17 cellular contexts compared by ENCODE assay signal in the genomic region with DNA sequence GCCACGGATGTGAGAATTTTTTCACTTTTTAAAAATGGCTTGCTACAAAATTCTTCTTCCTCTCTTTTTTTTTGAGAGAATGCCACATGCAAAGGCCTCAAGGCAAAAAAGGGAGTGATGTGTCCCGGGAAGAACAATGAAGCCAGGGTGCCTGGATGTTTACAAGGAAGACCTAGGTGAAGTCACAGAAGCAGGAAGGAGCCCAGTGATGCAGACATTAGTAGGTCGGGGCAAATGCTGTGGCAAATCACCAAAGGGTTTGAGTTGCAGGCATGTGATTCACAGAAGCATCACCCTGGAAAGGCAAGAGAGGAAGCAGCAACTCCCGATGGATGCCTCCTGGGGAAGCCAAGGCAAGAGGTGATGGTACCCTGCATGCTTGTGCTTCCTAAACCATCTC. TPM values are rescaled to one million over a fixed set of nuclear protein-coding genes. Genes with fewer than 3 reads are reported as not detected.
DNase-seq lines count a peak whose midpoint lies in the region; FAIRE-seq and TF ChIP-seq lines count a peak whose summit lies in the region.
"Had no signal": no experiment of that assay in that cellular context is flagged by ENCODE, and none has a peak within 500 bp of the region (broad histone marks: within the 10 kb centered on the region; RNA-seq: fewer than 3 reads in every experiment).

No MANE protein-coding gene starts in this region.

- CTCF ChIA-PET in endothelial cell of umbilical vein (lab: Charles Lee) = no interaction called here

- H3K27me3 ChIP-seq in endothelial cell of umbilical vein (ENCODE audit: control insufficient read depth in 2 of 2, insufficient read depth in 2 of 2, low read length in 2 of 2) = no peaks in the 10 kb centered on the region
- H3K27me3 ChIP-seq in spleen (replicated peaks in 1 of 7) = no peaks in the 10 kb centered on the region
- no peaks in the 10 kb centered on the region for H3K27me3 ChIP-seq in WERI-Rb-1 (ENCODE audit: insufficient read depth, low read depth, severe bottlenecking)

- H3K9me3 ChIP-seq in endothelial cell of umbilical vein (replicated peaks; ENCODE audit: control insufficient read depth, insufficient read depth, low read length) (no peaks in the 10 kb centered on the region), spleen (no peaks in the 10 kb centered on the region), WERI-Rb-1 (ENCODE audit: severe bottlenecking) (no peaks in the 10 kb centered on the region)

- DNase-seq in ELR (ENCODE audit: low read depth) (peak; percentile 91), M059J (ENCODE audit: low read depth) (peak; percentile 74), endothelial cell of umbilical vein (ENCODE audit: low read depth, low spot score) (no peak), kidney tubule cell (ENCODE audit: low spot score) (peak; percentile 69), osteocyte (ENCODE audit: extremely low spot score, unreplicated experiment) (no peak), spleen (no peak), WERI-Rb-1 (no peak)
- DNase-seq: DMS 273 treated with DMSO at 0.1 percent for 48 hours; GOT3; Kasumi-1; NCI-H1105 treated with DMSO at 0.1 percent for 48 hours; NCI-H187 treated with DMSO at 0.1 percent for 48 hours; NCI-H446 treated with DMSO at 0.1 percent for 48 hours; NK-92 treated with Interleukin-12 subunit alpha and Interleukin-12 subunit beta, amount 100 ng/mL, for 24 hours had no signal

- no peak overlapping the region for H3K27ac Mint-ChIP-seq in osteocyte (ENCODE audit: unreplicated experiment)
- H3K27ac Mint-ChIP-seq: IgD-negative memory B cell had no signal

- no peak overlapping the region for H3K4me2 ChIP-seq in endothelial cell of umbilical vein (ENCODE audit: insufficient read depth, low read length)

- H3K4me1 ChIP-seq in endothelial cell of umbilical vein (ENCODE audit: control insufficient read depth, extremely low read depth, insufficient read depth, low read length) = no peaks in the 10 kb centered on the region
- H3K4me1 ChIP-seq in spleen = peaks cover 0 to 6% (median 5%) of the 10 kb centered on the region in 6 donors

- H3K4me3 ChIP-seq in endothelial cell of umbilical vein (replicated peaks in 1 of 3; ENCODE audit: insufficient read depth in 1 of 3, low read depth in 1 of 3, low read length in 3 of 3) = no peak overlapping the region
- no peak overlapping the region for H3K4me3 ChIP-seq in spleen
- no peak overlapping the region for H3K4me3 ChIP-seq in WERI-Rb-1 (ENCODE audit: low read depth, low read length)

- H3K27ac ChIP-seq in endothelial cell of umbilical vein (ENCODE audit: insufficient read depth, low read depth, low read length) (no peak overlapping the region), spleen (no peak overlapping the region), WERI-Rb-1 (no peak overlapping the region)
- H3K27ac ChIP-seq: C4-2B, RWPE1 had no signal

- H3K9me3 Mint-ChIP-seq in osteocyte (ENCODE audit: unreplicated experiment) = no peaks in the 10 kb centered on the region
- H3K9me3 Mint-ChIP-seq: IgD-negative memory B cell had no signal

- WGBS in spleen, 5 donors = 80 to 92% (median 87%) methylated on average over 4 of the region's 4 CpGs

- intact Hi-C loops in endothelial cell of umbilical vein (cut with micrococcal nuclease) = no loop called here
- intact Hi-C loops in spleen (cut with DNase I; ENCODE audit: low total_unique reads) = no loop called here

- no peak overlapping the region for H2AFZ ChIP-seq in endothelial cell of umbilical vein (ENCODE audit: low read depth, low read length)

- no peaks in the 10 kb centered on the region for H3K36me3 Mint-ChIP-seq in osteocyte (ENCODE audit: unreplicated experiment)

- no peaks in the 10 kb centered on the region for H3K4me1 Mint-ChIP-seq in osteocyte (ENCODE audit: unreplicated experiment)

- no peak overlapping the region for H3K4me3 Mint-ChIP-seq in osteocyte (ENCODE audit: unreplicated experiment)
- H3K4me3 Mint-ChIP-seq: IgD-negative memory B cell had no signal

- H3K9ac ChIP-seq in endothelial cell of umbilical vein (replicated peaks; ENCODE audit: extremely low read depth, insufficient read depth, low read length) = no peak overlapping the region

- H3K9me1 ChIP-seq in endothelial cell of umbilical vein (replicated peaks; ENCODE audit: control insufficient read depth, extremely low read depth, insufficient read depth, low read length) = no peaks in the 10 kb centered on the region

- H4K20me1 ChIP-seq in endothelial cell of umbilical vein (replicated peaks; ENCODE audit: control insufficient read depth, extremely low read depth, insufficient read depth, low read length) = no peaks in the 10 kb centered on the region

- no peaks in the 10 kb centered on the region for H3K36me3 ChIP-seq in endothelial cell of umbilical vein (ENCODE audit: control insufficient read depth in 2 of 2, extremely low read depth in 1 of 2, insufficient read depth in 2 of 2, low read length in 2 of 2)
- peaks cover 0 to 8% (median 0%) of the 10 kb centered on the region in 6 donors for H3K36me3 ChIP-seq in spleen
- H3K36me3 ChIP-seq in WERI-Rb-1 = no peaks in the 10 kb centered on the region

- no peak for TF ChIP-seq CTCF in endothelial cell of umbilical vein (IDR thresholded peaks at IDR 0.05; ENCODE audit: extremely low read depth in 1 of 2, insufficient read depth in 1 of 2, low read depth in 1 of 2, low read length in 2 of 2)
- TF ChIP-seq CTCF in osteocyte (IDR thresholded peaks at IDR 0.05) = no peak
- no peak for TF ChIP-seq CTCF in spleen (IDR thresholded peaks at IDR 0.05 in 8 of 11, conservative IDR thresholded peaks at IDR 0.05 in 3 of 11)
- no peak for TF ChIP-seq CTCF in WERI-Rb-1 (IDR thresholded peaks at IDR 0.05; ENCODE audit: low read depth, low read length)

- no peak for FAIRE-seq in endothelial cell of umbilical vein (lab: Jason Lieb, UNC)

- POLR2A ChIA-PET in endothelial cell of umbilical vein (lab: Charles Lee) = no interaction called here

- BruUV-seq in endothelial cell of umbilical vein (replicated peaks; lab: Mats Ljungman, UMichigan) = no TSS peak

- dilution Hi-C loops in endothelial cell of umbilical vein (cut with MboI; ENCODE audit: extremely low pct_ligation_motif_present, low sequenced_read_pairs) = no loop called here

- no peaks in the 10 kb centered on the region for H3K79me2 ChIP-seq in endothelial cell of umbilical vein (ENCODE audit: control insufficient read depth, insufficient read depth, low read length)

- no peak for TF ChIP-seq POLR2A in endothelial cell of umbilical vein (IDR thresholded peaks at IDR 0.05; ENCODE audit: low read depth, low read length)
- TF ChIP-seq POLR2A in spleen (IDR thresholded peaks at IDR 0.05) = no peak

- H3K27me3 Mint-ChIP-seq in osteocyte (ENCODE audit: unreplicated experiment) = no peaks in the 10 kb centered on the region
- H3K27me3 Mint-ChIP-seq: IgD-negative memory B cell had no signal

TF ChIP-seq in endothelial cell of umbilical vein, 7 proteins besides CTCF, POLR2A, EP300 and RAD21:
- no peak for TF ChIP-seq GATA2 (IDR thresholded peaks at IDR 0.05; ENCODE audit: insufficient read depth, insufficient read length, low read depth, low read length)
- TF ChIP-seq FOS (IDR thresholded peaks at IDR 0.05; ENCODE audit: borderline replicate concordance, insufficient read depth, low read length) = peak; percentile 35
- TF ChIP-seq MYC (IDR thresholded peaks at IDR 0.05; ENCODE audit: low read depth, low read length) = no peak
- TF ChIP-seq JUN (IDR thresholded peaks at IDR 0.05; ENCODE audit: borderline replicate concordance, insufficient read depth, insufficient read length, low read depth) = no peak
- TF ChIP-seq, protein P1, sequence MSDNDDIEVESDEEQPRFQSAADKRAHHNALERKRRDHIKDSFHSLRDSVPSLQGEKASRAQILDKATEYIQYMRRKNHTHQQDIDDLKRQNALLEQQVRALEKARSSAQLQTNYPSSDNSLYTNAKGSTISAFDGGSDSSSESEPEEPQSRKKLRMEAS (IDR thresholded peaks at IDR 0.05; ENCODE audit: insufficient read depth, insufficient read length) = no peak
- no peak for TF ChIP-seq EZH2 (IDR thresholded peaks at IDR 0.05; ENCODE audit: borderline replicate concordance, low read depth, low read length, severe bottlenecking)

RNA-seq across cellular contexts. Expression of a gene that starts 46.8 kb away (rescaled TPM):
- total RNA-seq in M059J (2014; rRNA removed; shearing (Covaris generic)) = 24.7 and 28.2 TPM in 2 replicates
- total RNA-seq in endothelial cell of umbilical vein = 19.6 and 20.5 TPM in 2 replicates
- 17.9 and 20.2 TPM in 2 replicates for polyA plus RNA-seq in endothelial cell of umbilical vein
- polyA plus RNA-seq in endothelial cell of umbilical vein (2011; cell fraction: cytosol; rRNA removed) = 19.3 and 20.3 TPM in 2 replicates
- polyA plus RNA-seq in endothelial cell of umbilical vein (2011; cell fraction: nucleus; rRNA removed) = 16.0 and 17.0 TPM in 2 replicates
- polyA plus RNA-seq in endothelial cell of umbilical vein (2012) = 12.8 and 19.2 TPM in 2 replicates
- 53.7 and 58.3 TPM in 2 replicates for polyA minus RNA-seq in endothelial cell of umbilical vein
- 15.0 TPM for polyA minus RNA-seq in endothelial cell of umbilical vein (2011; cell fraction: cytosol; rRNA and poly(A)+ RNA removed)
- 54.7 and 59.2 TPM in 2 replicates for polyA minus RNA-seq in endothelial cell of umbilical vein (2011; cell fraction: nucleus; rRNA and poly(A)+ RNA removed)
- 13.2 and 17.4 TPM in 2 replicates for total RNA-seq in osteocyte
- 10 to 100 TPM; 16.7 to 27.4 (median 22.6) TPM for total RNA-seq in spleen
- polyA plus RNA-seq in spleen = 10 to 100 TPM in 2 of 3 donors, 1 to 10 TPM in 1; 9.0 to 13.3 (median 11.2) TPM

RNA-seq across cellular contexts. Expression of a gene that starts 47.3 kb away (rescaled TPM):
- total RNA-seq in M059J (2014; rRNA removed; shearing (Covaris generic)) = 25.7 and 29.0 TPM in 2 replicates
- total RNA-seq in endothelial cell of umbilical vein = 39.5 and 39.7 TPM in 2 replicates
- polyA plus RNA-seq in endothelial cell of umbilical vein = 41.4 and 44.0 TPM in 2 replicates
- 44.7 and 45.8 TPM in 2 replicates for polyA plus RNA-seq in endothelial cell of umbilical vein (2011; cell fraction: cytosol; rRNA removed)
- 16.9 and 20.0 TPM in 2 replicates for polyA plus RNA-seq in endothelial cell of umbilical vein (2011; cell fraction: nucleus; rRNA removed)
- polyA plus RNA-seq in endothelial cell of umbilical vein (2012) = 32.9 and 34.9 TPM in 2 replicates
- polyA minus RNA-seq in endothelial cell of umbilical vein = 21.3 and 24.0 TPM in 2 replicates
- polyA minus RNA-seq in endothelial cell of umbilical vein (2011; cell fraction: cytosol; rRNA and poly(A)+ RNA removed) = 12.3 TPM
- polyA minus RNA-seq in endothelial cell of umbilical vein (2011; cell fraction: nucleus; rRNA and poly(A)+ RNA removed) = 14.3 and 18.3 TPM in 2 replicates
- 27.1 and 28.8 TPM in 2 replicates for total RNA-seq in osteocyte
- 10 to 100 TPM; 32.1 to 40.3 (median 36.5) TPM for total RNA-seq in spleen
- 10 to 100 TPM; 46.1 to 58.1 (median 58.1) TPM for polyA plus RNA-seq in spleen

Comparison
In these comparisons a context has a peak if more than half of its experiments do, and no peak if none do; other contexts are left out.
1. DNase-seq: peak in ELR (single experiment), M059J (single experiment) and kidney tubule cell (single experiment); none in endothelial cell of umbilical vein (single experiment), osteocyte (single experiment), spleen (single experiment) and WERI-Rb-1 (single experiment).